29 cellular contexts compared by ENCODE assay signal in genomic region chr13:99965329-99966000, GRCh38. TPM values are rescaled to one million over a fixed set of nuclear protein-coding genes. Genes with fewer than 3 reads are reported as not detected.
A peak's percentile ranks its signal among the peaks of the same experiment; 100 is the strongest.
DNase-seq lines count a peak whose midpoint lies in the region; ATAC-seq and TF ChIP-seq lines count a peak whose summit lies in the region.
"Had no signal": no experiment of that assay in that cellular context is flagged by ENCODE, and none has a peak within 500 bp of the region (broad histone marks: within the 10 kb centered on the region; RNA-seq: fewer than 3 reads in every experiment).

No MANE protein-coding gene starts in this region.

- H2AFZ ChIP-seq in mesenchymal stem cell (ENCODE audit: low read depth, low read length): no peak overlapping the region

- H3K9me3 Mint-ChIP-seq in activated naive CD4-positive, alpha-beta T cell treated with anti-CD3 and anti-CD28 coated beads, Interleukin-2, amount 50 U/mL, for 24 hours: peaks cover 5% of the 10 kb centered on the region
- H3K9me3 Mint-ChIP-seq in naive thymus-derived CD8-positive, alpha-beta T cell: peaks cover 0 to 16% (median 0%) of the 10 kb centered on the region in 9 donors
- H3K9me3 Mint-ChIP-seq: activated naive CD4-positive, alpha-beta T cell treated with anti-CD3 and anti-CD28 coated beads, Interleukin-2, amount 50 U/mL, for 72 hours had no signal

- no peak for ATAC-seq in naive thymus-derived CD8-positive, alpha-beta T cell
- no peak for ATAC-seq in left colon
- ATAC-seq: activated naive CD4-positive, alpha-beta T cell treated with anti-CD3 and anti-CD28 coated beads, Interleukin-2, amount 50 U/mL, for 72 hours; left lung; right lobe of liver had no signal

- no peak overlapping the region for H2BK15ac ChIP-seq in mesenchymal stem cell (ENCODE audit: low read depth, poor library complexity, severe bottlenecking)

- H3K4me1 Mint-ChIP-seq in activated naive CD4-positive, alpha-beta T cell treated with anti-CD3 and anti-CD28 coated beads, Interleukin-2, amount 50 U/mL, for 24 hours: peaks cover 20% of the 10 kb centered on the region
- H3K4me1 Mint-ChIP-seq in naive thymus-derived CD8-positive, alpha-beta T cell: peaks cover 13 to 27% (median 17%) of the 10 kb centered on the region in 4 donors

- H2AK5ac ChIP-seq in mesenchymal stem cell (ENCODE audit: low read length, severe bottlenecking): no peak overlapping the region

- intact Hi-C loops in left colon (cut with DNase I, micrococcal nuclease): no loop called here

- H4K8ac ChIP-seq in mesenchymal stem cell (ENCODE audit: low read length): no peak overlapping the region

- no peak overlapping the region for H3K23ac ChIP-seq in mesenchymal stem cell (ENCODE audit: low read length in 2 of 2)

- H3K4me1 ChIP-seq in mesenchymal stem cell (ENCODE audit: control insufficient read depth, insufficient read depth, low read depth, low read length): peaks cover 13% of the 10 kb centered on the region

- H3K9ac ChIP-seq in mesenchymal stem cell (ENCODE audit: low read length): no peak overlapping the region

- no peak overlapping the region for H3K14ac ChIP-seq in mesenchymal stem cell (ENCODE audit: low read length in 2 of 2)

- DNase-seq in activated naive CD4-positive, alpha-beta T cell treated with anti-CD3 and anti-CD28 coated beads, Interleukin-2, amount 50 U/mL, for 16 hours: no peak
- DNase-seq in astrocyte of the cerebellum (ENCODE audit: low read depth): no peak
- DNase-seq in mesenchymal stem cell: no peak
- DNase-seq in activated CD4-positive, CD25-positive, alpha-beta regulatory T cell treated with anti-CD3 and anti-CD28 coated beads, Interleukin-2, amount 50 U/mL, for 72 hours: no peak
- no peak for DNase-seq in naive thymus-derived CD8-positive, alpha-beta T cell
- no peak for DNase-seq in Ammon's horn (ENCODE audit: low spot score)
- DNase-seq in left colon: no peak
- DNase-seq: activated CD4-positive, CD25-positive, alpha-beta regulatory T cell; amygdala; DMS 273 treated with DMSO at 0.1 percent for 48 hours; effector memory CD4-positive, alpha-beta T cell; HCEC 1CT; Kasumi-1; NCI-H146; NCI-H2171; OCI-M1; right lobe of liver; stimulated activated CD4-positive, alpha-beta T cell treated with anti-CD3 and anti-CD28 coated beads, Interleukin-12 subunit alpha, Interleukin-12 subunit beta, amount 100 ng/mL, for 4 hours; stimulated activated CD4-positive, alpha-beta T cell treated with anti-CD3 and anti-CD28 coated beads, Interleukin-2, amount 100 ng/mL, for 48 hours; transverse colon had no signal

- H3K18ac ChIP-seq in mesenchymal stem cell (ENCODE audit: low read depth in 1 of 2, low read length in 2 of 2): no peak overlapping the region

- H2BK12ac ChIP-seq in mesenchymal stem cell (ENCODE audit: low read length in 2 of 2): no peak overlapping the region

- H3K27me3 Mint-ChIP-seq in activated naive CD4-positive, alpha-beta T cell treated with anti-CD3 and anti-CD28 coated beads, Interleukin-2, amount 50 U/mL, for 24 hours: peaks cover 63% of the 10 kb centered on the region
- peaks cover 51 to 86% (median 69%) of the 10 kb centered on the region in 5 donors for H3K27me3 Mint-ChIP-seq in naive thymus-derived CD8-positive, alpha-beta T cell

- WGBS in mesenchymal stem cell: 84% methylated on average over 9 of the region's 9 CpGs

- no peak overlapping the region for H2BK5ac ChIP-seq in mesenchymal stem cell (ENCODE audit: low read depth, low read length, poor library complexity, severe bottlenecking)

- no peak overlapping the region for H2BK120ac ChIP-seq in mesenchymal stem cell (ENCODE audit: low read depth, low read length)

- no peaks in the 10 kb centered on the region for H3K9me3 ChIP-seq in mesenchymal stem cell (ENCODE audit: control insufficient read depth, low read length)
- H3K9me3 ChIP-seq: left lung, right lobe of liver, transverse colon had no signal

- H3K4me2 ChIP-seq in mesenchymal stem cell (ENCODE audit: low read length, poor library complexity, severe bottlenecking): peak overlapping the region; percentile 2

- H3K4me3 ChIP-seq in astrocyte of the cerebellum (ENCODE audit: low read depth, low read length): peak overlapping the region; percentile 27
- peak overlapping the region in 1 of 2 experiments; percentile 20 for H3K4me3 ChIP-seq in mesenchymal stem cell (ENCODE audit: insufficient read depth in 1 of 2, low read depth in 1 of 2, low read length in 2 of 2)
- H3K4me3 ChIP-seq: left lung, right lobe of liver, transverse colon had no signal

- H3K36me3 ChIP-seq in mesenchymal stem cell (ENCODE audit: control insufficient read depth in 1 of 2, insufficient read depth in 2 of 2, low read depth in 1 of 2, low read length in 2 of 2): peaks cover 0 to 10% of the 10 kb centered on the region in 2 experiments
- H3K36me3 ChIP-seq: left lung, right lobe of liver, transverse colon had no signal

- no peak overlapping the region for H3K4me3 Mint-ChIP-seq in activated naive CD4-positive, alpha-beta T cell treated with anti-CD3 and anti-CD28 coated beads, Interleukin-2, amount 50 U/mL, for 24 hours
- H3K4me3 Mint-ChIP-seq in naive thymus-derived CD8-positive, alpha-beta T cell: no peak overlapping the region
- H3K4me3 Mint-ChIP-seq: memory B cell had no signal

- H3K36me3 Mint-ChIP-seq in activated naive CD4-positive, alpha-beta T cell treated with anti-CD3 and anti-CD28 coated beads, Interleukin-2, amount 50 U/mL, for 24 hours: peaks cover 5% of the 10 kb centered on the region
- peaks cover 6 to 14% (median 11%) of the 10 kb centered on the region in 3 donors for H3K36me3 Mint-ChIP-seq in naive thymus-derived CD8-positive, alpha-beta T cell

- H4K91ac ChIP-seq in mesenchymal stem cell (ENCODE audit: low read length): no peak overlapping the region

- in situ Hi-C loops in astrocyte of the cerebellum (cut with HindIII; ENCODE audit: low sequenced_read_pairs): no loop called here

- peaks cover 5% of the 10 kb centered on the region for H3K79me1 ChIP-seq in mesenchymal stem cell (replicated peaks; ENCODE audit: low read length, poor library complexity, severe bottlenecking)

- no peak overlapping the region for H3K4ac ChIP-seq in mesenchymal stem cell (ENCODE audit: low read depth in 1 of 2, low read length in 2 of 2)

- peak overlapping the region; percentile 15 for H3K27ac Mint-ChIP-seq in activated naive CD4-positive, alpha-beta T cell treated with anti-CD3 and anti-CD28 coated beads, Interleukin-2, amount 50 U/mL, for 24 hours
- peak overlapping the region in 1 of 10 donors; percentile 35 for H3K27ac Mint-ChIP-seq in naive thymus-derived CD8-positive, alpha-beta T cell
- H3K27ac Mint-ChIP-seq: activated naive CD4-positive, alpha-beta T cell treated with anti-CD3 and anti-CD28 coated beads, Interleukin-2, amount 50 U/mL, for 72 hours; memory B cell; progenitor cell of endocrine pancreas had no signal

- H3K27ac ChIP-seq in mesenchymal stem cell (ENCODE audit: low read length, poor library complexity, severe bottlenecking): no peak overlapping the region
- H3K27ac ChIP-seq: left lung, right lobe of liver, transverse colon had no signal

- no peak for TF ChIP-seq CTCF in astrocyte of the cerebellum (IDR thresholded peaks at IDR 0.05; ENCODE audit: low read depth, low read length, missing control alignments)

- POLR2A ChIA-PET in naive thymus-derived CD8-positive, alpha-beta T cell (lab: Charles Lee): interaction anchor here (1.0 to 1.2 kb wide), 2 partner anchors 9 to 26 kb away, joined by 3 read pairs; no protein-coding TSS in a partner anchor

- peaks cover 0 to 92% of the 10 kb centered on the region in 2 experiments for H3K27me3 ChIP-seq in mesenchymal stem cell (ENCODE audit: control insufficient read depth in 1 of 2, insufficient read depth in 1 of 2, low read length in 2 of 2)

RNA-seq across cellular contexts. Expression of gene ZIC5, which starts 6.1 kb away (rescaled TPM):
- not detected for polyA plus RNA-seq in mesenchymal stem cell (2013, experiment 1 of 2)
- not detected for polyA plus RNA-seq in mesenchymal stem cell (2013, experiment 2 of 2)
- not detected for total RNA-seq in naive thymus-derived CD8-positive, alpha-beta T cell
- polyA plus RNA-seq in naive thymus-derived CD8-positive, alpha-beta T cell: not detected
- total RNA-seq in left colon: not detected
- total RNA-seq: activated naive CD4-positive, alpha-beta T cell treated with anti-CD3 and anti-CD28 coated beads, Interleukin-2, amount 50 U/mL, for 72 hours; bronchial epithelial cell; epithelial cell of proximal tubule; left lung; progenitor cell of endocrine pancreas; right lobe of liver; T-helper 1 cell treated with Interleukin-12 subunit alpha and Interleukin-12 subunit beta and Interleukin-4 antibody, amounts not matched to agents 30 ng/mL and 1 ng/mL, for 36 hours; transverse colon had no signal
- polyA plus RNA-seq: BJ had no signal

RNA-seq across cellular contexts. Expression of gene ZIC2, which starts 16.1 kb away (rescaled TPM):
- not detected for polyA plus RNA-seq in mesenchymal stem cell (2013, experiment 1 of 2)
- not detected for polyA plus RNA-seq in mesenchymal stem cell (2013, experiment 2 of 2)
- not detected for total RNA-seq in naive thymus-derived CD8-positive, alpha-beta T cell
- polyA plus RNA-seq in naive thymus-derived CD8-positive, alpha-beta T cell: not detected
- total RNA-seq in left colon: under 1 TPM; 0.08 to 0.27 TPM
- total RNA-seq: bronchial epithelial cell, epithelial cell of proximal tubule, left lung, progenitor cell of endocrine pancreas, transverse colon had no signal
- polyA plus RNA-seq: BJ had no signal
